Comparison of ENCODE assay signal across 18 cellular contexts in the genomic region with DNA sequence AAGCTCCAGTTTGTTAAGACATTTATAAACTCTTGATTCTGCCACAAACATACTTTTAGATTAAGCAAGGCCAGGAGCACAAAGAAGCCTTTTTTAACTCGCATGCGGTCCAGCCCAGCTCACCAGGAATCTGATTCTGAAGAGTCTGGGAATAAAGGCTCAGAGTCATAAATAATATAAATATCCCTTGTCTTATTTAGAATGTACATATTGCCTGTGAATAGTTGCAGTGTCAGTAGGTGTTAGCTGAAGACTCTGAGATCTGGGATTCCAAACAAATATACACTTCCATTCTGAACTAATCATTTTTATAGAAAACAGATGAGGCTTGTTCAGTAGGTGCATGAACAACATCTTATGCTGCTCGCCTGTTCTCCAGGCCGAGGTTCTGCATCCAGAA. TPM values are rescaled to one million over a fixed set of nuclear protein-coding genes. Genes with fewer than 3 reads are reported as not detected.
A peak's percentile ranks its signal among the peaks of the same experiment; 100 is the strongest.
DNase-seq lines count a peak whose midpoint lies in the region; ATAC-seq and TF ChIP-seq lines count a peak whose summit lies in the region.
"Had no signal": no experiment of that assay in that cellular context is flagged by ENCODE, and none has a peak within 500 bp of the region (broad histone marks: within the 10 kb centered on the region; RNA-seq: fewer than 3 reads in every experiment).

No MANE protein-coding gene starts in this region.

- H3K27ac ChIP-seq in PC-9 = no peak overlapping the region
- H3K27ac ChIP-seq: BLaER1, C4-2B had no signal

- no peaks in the 10 kb centered on the region for H4K20me1 ChIP-seq in PC-9 (ENCODE audit: insufficient read depth)
- H4K20me1 ChIP-seq: BLaER1 had no signal

- H2AFZ ChIP-seq in PC-9 = no peak overlapping the region
- H2AFZ ChIP-seq: GM23338 had no signal

- H3K36me3 ChIP-seq in PC-9 (ENCODE audit: low read depth) = no peaks in the 10 kb centered on the region
- H3K36me3 ChIP-seq: BLaER1 had no signal

- in situ Hi-C loops in SK-MEL-5 (cut with HindIII; ENCODE audit: low pct_unique_long_range_greater_than_20kb, low sequenced_read_pairs) = no loop called here

- CTCF ChIA-PET in PC-9 (lab: Charles Lee) = no interaction called here

- H3K9me2 ChIP-seq in PC-9 (ENCODE audit: insufficient read depth) = no peaks in the 10 kb centered on the region

- no peaks in the 10 kb centered on the region for H3K79me2 ChIP-seq in PC-9 (ENCODE audit: low read depth)

- DNase-seq in GM03348 (ENCODE audit: low spot score) (peak; percentile 49), SK-MEL-5 (ENCODE audit: low read depth, low spot score) (peak; percentile 91), foreskin melanocyte (peak; percentile 69), PC-9 (no peak)
- DNase-seq: CD4-positive, CD25-positive, alpha-beta regulatory T cell; CD8-positive, alpha-beta T cell; DMS 273 treated with DMSO at 0.1 percent for 48 hours; DMS79; EL; GDM1; H9; HFFc6 had no signal

- no peak for ATAC-seq in GM19035 (IDR thresholded peaks at IDR 0.05; ENCODE audit: unreplicated experiment)
- ATAC-seq in SK-N-SH treated with all-trans-retinoic acid at 6 μM for 48 hours = no peak
- ATAC-seq: CD8-positive, alpha-beta T cell; GM23338; HCT116 had no signal

- intact Hi-C loops in PC-9 (cut with micrococcal nuclease; ENCODE audit: unreplicated experiment) = no loop called here

- POLR2A ChIA-PET in PC-9 (lab: Charles Lee; ENCODE audit: unreplicated experiment) = no interaction called here

- BruUV-seq in PC-9 (replicated peaks; lab: Mats Ljungman, UMichigan) = no TSS peak

- no peaks in the 10 kb centered on the region for H3K9me3 ChIP-seq in PC-9 (ENCODE audit: insufficient read depth, low read depth)
- H3K9me3 ChIP-seq: BLaER1 had no signal

- no peak overlapping the region for H3K4me3 ChIP-seq in PC-9
- H3K4me3 ChIP-seq: BLaER1, GM23338 had no signal

- no peaks in the 10 kb centered on the region for H3F3A ChIP-seq in PC-9 (ENCODE audit: insufficient read depth, low read depth)

- peaks cover 12% of the 10 kb centered on the region; the same call in 1 of the 2 replicates for H3K27me3 ChIP-seq in PC-9 (ENCODE audit: insufficient read depth, low read depth)
- H3K27me3 ChIP-seq: BLaER1 had no signal

- TF ChIP-seq CTCF in PC-9 (conservative IDR thresholded peaks at IDR 0.05) = no peak

- H3K4me2 ChIP-seq in PC-9 = no peak overlapping the region
- H3K4me2 ChIP-seq: BLaER1, GM23338 had no signal

- H3K4me1 ChIP-seq in PC-9 (replicated peaks; ENCODE audit: insufficient read depth) = no peaks in the 10 kb centered on the region
- H3K4me1 ChIP-seq: BLaER1 had no signal

TF ChIP-seq in SK-N-SH treated with all-trans-retinoic acid at 6 μM for 48 hours, 23 proteins besides CTCF, POLR2A, EP300 and RAD21:
- TF ChIP-seq RARB (CRISPR knock-in tag; IDR thresholded peaks at IDR 0.05) (no peak), OSR1 (CRISPR knock-in tag; IDR thresholded peaks at IDR 0.05) (no peak), CSDC2 (CRISPR knock-in tag; IDR thresholded peaks at IDR 0.05) (no peak), ARNTL (CRISPR knock-in tag; IDR thresholded peaks at IDR 0.05; ENCODE audit: borderline replicate concordance, low read depth) (no peak)
- TF ChIP-seq, protein P1, sequence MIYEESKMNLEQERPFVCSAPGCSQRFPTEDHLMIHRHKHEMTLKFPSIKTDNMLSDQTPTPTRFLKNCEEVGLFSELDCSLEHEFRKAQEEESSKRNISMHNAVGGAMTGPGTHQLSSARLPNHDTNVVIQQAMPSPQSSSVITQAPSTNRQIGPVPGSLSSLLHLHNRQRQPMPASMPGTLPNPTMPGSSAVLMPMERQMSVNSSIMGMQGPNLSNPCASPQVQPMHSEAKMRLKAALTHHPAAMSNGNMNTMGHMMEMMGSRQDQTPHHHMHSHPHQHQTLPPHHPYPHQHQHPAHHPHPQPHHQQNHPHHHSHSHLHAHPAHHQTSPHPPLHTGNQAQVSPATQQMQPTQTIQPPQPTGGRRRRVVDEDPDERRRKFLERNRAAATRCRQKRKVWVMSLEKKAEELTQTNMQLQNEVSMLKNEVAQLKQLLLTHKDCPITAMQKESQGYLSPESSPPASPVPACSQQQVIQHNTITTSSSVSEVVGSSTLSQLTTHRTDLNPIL (CRISPR knock-in tag; IDR thresholded peaks at IDR 0.05; ENCODE audit: low read depth) = no peak

RNA-seq across cellular contexts. Expression of a gene that starts 59.1 kb away (rescaled TPM):
- 73.4 and 73.6 TPM in 2 replicates for total RNA-seq in SK-MEL-5 (2014; rRNA removed; shearing (Covaris generic))
- 58.7 and 63.8 TPM in 2 replicates for polyA plus RNA-seq in SK-MEL-5 (2015; cell fraction: cytosol; rRNA removed)
- 118 and 129 TPM in 2 replicates for polyA plus RNA-seq in SK-MEL-5 (2015; cell fraction: nucleus; rRNA removed)
- total RNA-seq in PC-9 (2021) = 58.4 and 62.7 TPM in 2 replicates

Comparison
In these comparisons a context has a peak if more than half of its experiments do, and no peak if none do; other contexts are left out.
1. DNase-seq: peak in GM03348 (single experiment), SK-MEL-5 (single experiment) and foreskin melanocyte (single experiment); none in PC-9 (0 of 2).